9 cellular contexts compared by ENCODE assay signal in genomic region chr2:218289639-218290315, GRCh38. TPM values are rescaled to one million over a fixed set of nuclear protein-coding genes. Genes with fewer than 3 reads are reported as not detected.
A peak's percentile ranks its signal among the peaks of the same experiment; 100 is the strongest.
DNase-seq lines count a peak whose midpoint lies in the region; ATAC-seq and TF ChIP-seq lines count a peak whose summit lies in the region.
"Had no signal": no experiment of that assay in that cellular context is flagged by ENCODE, and none has a peak within 500 bp of the region (broad histone marks: within the 10 kb centered on the region; RNA-seq: fewer than 3 reads in every experiment).

No MANE protein-coding gene starts in this region.

- intact Hi-C loops in CD4-positive, alpha-beta memory T cell (cut with micrococcal nuclease) = loop anchor here (5.0 kb wide), 2 partner anchors 603 to 1098 kb away; partner anchors contain the start of gene DNPEP
- intact Hi-C loops in esophagus squamous epithelium (cut with DNase I) = loop anchor here (5.0 kb wide), 1 partner anchor 108 kb away; the partner anchor contains the start of gene CTDSP1

- peak overlapping the region; percentile 71 for H3K4me2 ChIP-seq in trophoblast cell (ENCODE audit: low read length)

- peak overlapping the region; percentile 53 for H2BK12ac ChIP-seq in trophoblast cell (ENCODE audit: low read length)

- H3K14ac ChIP-seq in trophoblast cell (ENCODE audit: low read length) = no peak overlapping the region

- peak in 1 of 6 experiments; percentile 1 for TF ChIP-seq CTCF in esophagus squamous epithelium (IDR thresholded peaks at IDR 0.05)

- no peaks in the 10 kb centered on the region for H3K27me3 Mint-ChIP-seq in CD4-positive, alpha-beta memory T cell

- peaks cover 54 to 93% (median 70%) of the 10 kb centered on the region in 4 donors for H3K4me1 Mint-ChIP-seq in CD4-positive, alpha-beta memory T cell

- no peak overlapping the region for H4K12ac ChIP-seq in trophoblast cell (ENCODE audit: low read depth, low read length)

- H4K91ac ChIP-seq in trophoblast cell (ENCODE audit: low read depth, low read length) = peak overlapping the region; percentile 32

- H3K27me3 ChIP-seq in CD4-positive, alpha-beta memory T cell (ENCODE audit: insufficient read depth, low read length) = no peaks in the 10 kb centered on the region
- no peaks in the 10 kb centered on the region for H3K27me3 ChIP-seq in esophagus squamous epithelium
- H3K27me3 ChIP-seq in trophoblast cell (ENCODE audit: insufficient read depth, low read length) = no peaks in the 10 kb centered on the region

- WGBS in esophagus squamous epithelium, 2 donors = 8 to 23% methylated on average over 6 of the region's 6 CpGs
- WGBS in trophoblast cell (ENCODE audit: extremely low coverage, insufficient coverage, insufficient read length) = no CpG with 5 or more reads among the region's 6 CpGs

- ATAC-seq in GM18861 (IDR thresholded peaks at IDR 0.05; ENCODE audit: unreplicated experiment) = no peak

- DNase-seq in CD4-positive, alpha-beta memory T cell = no peak
- DNase-seq in SK-MEL-5 (ENCODE audit: low read depth, low spot score) = peak; percentile 56
- no peak for DNase-seq in esophagus squamous epithelium (lab: John Stamatoyannopoulos, UW)
- DNase-seq in trophoblast cell = no peak
- DNase-seq in NCI-H69 (lab: John Stamatoyannopoulos, UW) = no peak
- DNase-seq in cerebellum (ENCODE audit: low spot score) = no peak
- no peak for DNase-seq in NOMO-1 treated with DMSO at 0.1 percent for 48 hours (lab: John Stamatoyannopoulos, UW; ENCODE audit: unreplicated experiment)
- DNase-seq: T1000 had no signal

- peak in 2 of 4 donors; percentile 39 to 46 for TF ChIP-seq POLR2A in esophagus squamous epithelium (IDR thresholded peaks at IDR 0.05)

- peak overlapping the region; percentile 66 for H3K4ac ChIP-seq in trophoblast cell (ENCODE audit: low read depth, low read length)

- in situ Hi-C loops in SK-MEL-5 (cut with HindIII; ENCODE audit: low pct_unique_long_range_greater_than_20kb, low sequenced_read_pairs) = no loop called here

- no peaks in the 10 kb centered on the region for H3K36me3 ChIP-seq in CD4-positive, alpha-beta memory T cell (ENCODE audit: insufficient read depth, low read length)
- no peaks in the 10 kb centered on the region for H3K36me3 ChIP-seq in esophagus squamous epithelium
- no peaks in the 10 kb centered on the region for H3K36me3 ChIP-seq in trophoblast cell (ENCODE audit: control insufficient read depth in 1 of 2, insufficient read depth in 2 of 2, low read length in 2 of 2)

- no peak overlapping the region for H2AK5ac ChIP-seq in trophoblast cell (ENCODE audit: low read length)

- H3K79me1 ChIP-seq in trophoblast cell (ENCODE audit: low read length) = peaks cover 43% of the 10 kb centered on the region

- peak overlapping the region; percentile 98 to 100 (median 99) for H3K27ac Mint-ChIP-seq in CD4-positive, alpha-beta memory T cell

- H3K18ac ChIP-seq in trophoblast cell (ENCODE audit: low read length) = peak overlapping the region; percentile 81

- POLR2A ChIA-PET in CD4-positive, alpha-beta memory T cell (lab: Charles Lee; ENCODE audit: partially characterized antibody) = interaction anchor here (0.8 to 11.2 kb wide), 15 partner anchors 10 to 116 kb away, joined by 3 to 176 read pairs (median 5); partner anchors contain the start of genes AAMP, CATIP and PNKD

- peak overlapping the region; percentile 74 to 78 for H3K4me3 ChIP-seq in CD4-positive, alpha-beta memory T cell (ENCODE audit: low read length in 2 of 2)
- H3K4me3 ChIP-seq in esophagus squamous epithelium = peak overlapping the region; percentile 65 to 93 (median 79)
- no peak overlapping the region for H3K4me3 ChIP-seq in trophoblast cell (ENCODE audit: low read depth, low read length)

- H3K9me3 Mint-ChIP-seq in CD4-positive, alpha-beta memory T cell = no peaks in the 10 kb centered on the region

- no peak overlapping the region for H3K9ac ChIP-seq in trophoblast cell (ENCODE audit: low read length)

- H3K27ac ChIP-seq in CD4-positive, alpha-beta memory T cell (ENCODE audit: low read depth, low read length) = peak overlapping the region; percentile 94
- H3K27ac ChIP-seq in esophagus squamous epithelium = peak overlapping the region; percentile 94 to 99 (median 98)
- H3K27ac ChIP-seq in trophoblast cell (ENCODE audit: low read depth, low read length) = peak overlapping the region; percentile 31

- H2AFZ ChIP-seq in trophoblast cell (ENCODE audit: insufficient read depth, low read length, poor library complexity) = peak overlapping the region; percentile 59

- H3K9me3 ChIP-seq in CD4-positive, alpha-beta memory T cell (ENCODE audit: control insufficient read depth in 1 of 2, low read length in 2 of 2) = no peaks in the 10 kb centered on the region
- H3K9me3 ChIP-seq in esophagus squamous epithelium (no peaks in the 10 kb centered on the region), trophoblast cell (ENCODE audit: insufficient read depth, low read depth, low read length) (no peaks in the 10 kb centered on the region)

- peaks cover 34% of the 10 kb centered on the region for H3K79me2 ChIP-seq in trophoblast cell (ENCODE audit: control insufficient read depth, insufficient read depth, low read length, poor library complexity)

- peaks cover 82% of the 10 kb centered on the region for H3K4me1 ChIP-seq in CD4-positive, alpha-beta memory T cell (ENCODE audit: insufficient read depth, low read length)
- H3K4me1 ChIP-seq in esophagus squamous epithelium (peaks cover 64 to 93% (median 84%) of the 10 kb centered on the region in 3 donors), trophoblast cell (ENCODE audit: control insufficient read depth in 1 of 2, insufficient read depth in 2 of 2, low read length in 2 of 2) (peaks cover 53 to 60% of the 10 kb centered on the region in 2 experiments)

- H4K8ac ChIP-seq in trophoblast cell (ENCODE audit: low read depth, low read length) = no peak overlapping the region

- H3K36me3 Mint-ChIP-seq in CD4-positive, alpha-beta memory T cell = peaks cover 0 to 33% of the 10 kb centered on the region in 2 donors

- H2BK120ac ChIP-seq in trophoblast cell (ENCODE audit: insufficient read depth, low read length, poor library complexity) = peak overlapping the region; percentile 74

- no peak overlapping the region for H3K23ac ChIP-seq in trophoblast cell (ENCODE audit: low read length)

- CTCF ChIA-PET in CD4-positive, alpha-beta memory T cell (lab: Charles Lee; ENCODE audit: partially characterized antibody) = interaction anchor here (0.8 to 20.1 kb wide), 12 partner anchors 9 to 111 kb away, joined by 3 to 446 read pairs (median 4); partner anchors contain the start of genes AAMP, CATIP, CTDSP1 and PNKD

- H3K4me3 Mint-ChIP-seq in CD4-positive, alpha-beta memory T cell = peak overlapping the region; percentile 90 to 97 (median 96)

- peak overlapping the region; percentile 59 for H2BK5ac ChIP-seq in trophoblast cell (ENCODE audit: low read depth, low read length, poor library complexity)

RNA-seq across cellular contexts. Expression of gene TMBIM1, which starts 2.5 kb away (rescaled TPM):
- total RNA-seq in CD4-positive, alpha-beta memory T cell = 100 to 1,000 TPM; 140 to 144 TPM
- polyA plus RNA-seq in CD4-positive, alpha-beta memory T cell = 100 to 1,000 TPM; 176 to 220 TPM
- 85.8 and 87.7 TPM in 2 replicates for total RNA-seq in SK-MEL-5 (2014; rRNA removed; shearing (Covaris generic))
- polyA plus RNA-seq in SK-MEL-5 (2015; cell fraction: cytosol; rRNA removed) = 113 and 121 TPM in 2 replicates
- 38.6 and 41.0 TPM in 2 replicates for polyA plus RNA-seq in SK-MEL-5 (2015; cell fraction: nucleus; rRNA removed)
- total RNA-seq in esophagus squamous epithelium = 100 to 1,000 TPM; 238 to 342 (median 275) TPM
- 192 and 203 TPM in 2 replicates for polyA plus RNA-seq in trophoblast cell (2013)
- 10.7 TPM for total RNA-seq in cerebellum

RNA-seq across cellular contexts. Expression of gene PNKD, which starts 19.5 kb away (rescaled TPM):
- 10 to 100 TPM; 31.1 to 33.6 TPM for total RNA-seq in CD4-positive, alpha-beta memory T cell
- 100 to 1,000 TPM in 1 of 2 donors, 10 to 100 TPM in 1; 84.3 to 101 TPM for polyA plus RNA-seq in CD4-positive, alpha-beta memory T cell
- 25.5 and 27.1 TPM in 2 replicates for total RNA-seq in SK-MEL-5 (2014; rRNA removed; shearing (Covaris generic))
- polyA plus RNA-seq in SK-MEL-5 (2015; cell fraction: cytosol; rRNA removed) = 36.5 and 56.2 TPM in 2 replicates
- polyA plus RNA-seq in SK-MEL-5 (2015; cell fraction: nucleus; rRNA removed) = 39.5 and 44.0 TPM in 2 replicates
- 10 to 100 TPM; 19.7 to 34.3 (median 28.0) TPM for total RNA-seq in esophagus squamous epithelium
- 62.6 and 65.9 TPM in 2 replicates for polyA plus RNA-seq in trophoblast cell (2013)
- 12.2 TPM for total RNA-seq in cerebellum

RNA-seq across cellular contexts. Expression of gene AAMP, which starts 19.8 kb away (rescaled TPM):
- total RNA-seq in CD4-positive, alpha-beta memory T cell = 10 to 100 TPM; 66.2 to 66.3 TPM
- polyA plus RNA-seq in CD4-positive, alpha-beta memory T cell = 100 to 1,000 TPM in 1 of 2 donors, 10 to 100 TPM in 1; 78.9 to 101 TPM
- 138 and 153 TPM in 2 replicates for total RNA-seq in SK-MEL-5 (2014; rRNA removed; shearing (Covaris generic))
- polyA plus RNA-seq in SK-MEL-5 (2015; cell fraction: cytosol; rRNA removed) = 205 and 242 TPM in 2 replicates
- 136 and 184 TPM in 2 replicates for polyA plus RNA-seq in SK-MEL-5 (2015; cell fraction: nucleus; rRNA removed)
- total RNA-seq in esophagus squamous epithelium = 100 to 1,000 TPM in 3 of 4 donors, 10 to 100 TPM in 1; 97.9 to 136 (median 118) TPM
- 66.7 and 67.0 TPM in 2 replicates for polyA plus RNA-seq in trophoblast cell (2013)
- total RNA-seq in cerebellum = 52.1 TPM

RNA-seq across cellular contexts. Expression of gene GPBAR1, which starts 29.0 kb away (rescaled TPM):
- 1 to 10 TPM; 1.0 to 1.2 TPM for total RNA-seq in CD4-positive, alpha-beta memory T cell
- polyA plus RNA-seq in CD4-positive, alpha-beta memory T cell = under 1 TPM; 0.17 to 0.32 TPM
- total RNA-seq in SK-MEL-5 (2014; rRNA removed; shearing (Covaris generic)) = not detected in 2 replicates
- 0.14 TPM in 1 of 2 replicates, not detected in the other for polyA plus RNA-seq in SK-MEL-5 (2015; cell fraction: cytosol; rRNA removed)
- polyA plus RNA-seq in SK-MEL-5 (2015; cell fraction: nucleus; rRNA removed) = not detected in 2 replicates
- total RNA-seq in esophagus squamous epithelium (1 to 10 TPM in 1 of 4 donors, under 1 TPM in 2, not detected in 1; 0.26 to 1.3 (median 0.31) TPM), cerebellum (0.18 TPM)
- polyA plus RNA-seq in trophoblast cell (2013) = 0.23 and 0.40 TPM in 2 replicates

Comparison
In these comparisons a context has a peak if more than half of its experiments do, and no peak if none do; other contexts are left out.
1. H3K27ac ChIP-seq: peak in every context shown above with its lines; median percentile 98 in esophagus squamous epithelium; 94 in CD4-positive, alpha-beta memory T cell; 31 in trophoblast cell.